In genomic region chr1:27152829-27153548, GRCh38 we compare ENCODE assay signal across 8 cellular contexts. TPM values are rescaled to one million over a fixed set of nuclear protein-coding genes. Genes with fewer than 3 reads are reported as not detected.
A peak's percentile ranks its signal among the peaks of the same experiment; 100 is the strongest.
DNase-seq lines count a peak whose midpoint lies in the region; ATAC-seq and TF ChIP-seq lines count a peak whose summit lies in the region.

No MANE protein-coding gene starts in this region.

- H3K9me3 Mint-ChIP-seq in natural killer cell treated with Interleukin-12 subunit alpha and Interleukin-12 subunit beta and Interleukin-15 and Interleukin-18, amount 100 ng/mL, for 72 hours: no peaks in the 10 kb centered on the region

- DNase-seq in AG10803 (ENCODE audit: low read depth) (no peak), NAMALWA (ENCODE audit: low spot score) (peak; percentile 23), dorsolateral prefrontal cortex (no peak), NCI-H2081 (lab: John Stamatoyannopoulos, UW) (no peak), NCI-H2171 treated with DMSO at 0.1 percent for 48 hours (lab: John Stamatoyannopoulos, UW) (no peak), COLO829 (ENCODE audit: low spot score) (no peak)
- DNase-seq in natural killer cell treated with Interleukin-12 subunit alpha and Interleukin-12 subunit beta and Interleukin-15 and Interleukin-18, amount 100 ng/mL, for 72 hours (ENCODE audit: low spot score): no peak

- no peaks in the 10 kb centered on the region for H3K36me3 Mint-ChIP-seq in natural killer cell treated with Interleukin-12 subunit alpha and Interleukin-12 subunit beta and Interleukin-15 and Interleukin-18, amount 100 ng/mL, for 72 hours

- peak overlapping the region; percentile 81 for H3K4me3 ChIP-seq in AG10803 (ENCODE audit: low read length)
- H3K4me3 ChIP-seq in dorsolateral prefrontal cortex: peak overlapping the region in 58 of 59 donors; percentile 1 to 91 (median 76)

- no peaks in the 10 kb centered on the region for H3K27me3 ChIP-seq in dorsolateral prefrontal cortex

- H3K4me1 Mint-ChIP-seq in natural killer cell treated with Interleukin-12 subunit alpha and Interleukin-12 subunit beta and Interleukin-15 and Interleukin-18, amount 100 ng/mL, for 72 hours (ENCODE audit: low read depth in 2 of 2): peaks cover 50 to 64% of the 10 kb centered on the region in 2 donors

- peak overlapping the region; percentile 99 for H3K4me3 Mint-ChIP-seq in natural killer cell treated with Interleukin-12 subunit alpha and Interleukin-12 subunit beta and Interleukin-15 and Interleukin-18, amount 100 ng/mL, for 72 hours

- TF ChIP-seq CTCF in AG10803 (conservative IDR thresholded peaks at IDR 0.05; ENCODE audit: low read length) (no peak), dorsolateral prefrontal cortex (IDR thresholded peaks at IDR 0.05 in 54 of 56, conservative IDR thresholded peaks at IDR 0.05 in 2 of 56; ENCODE audit: low read depth in 1 of 56, partially characterized antibody in 56 of 56) (no peak)

- H3K27me3 Mint-ChIP-seq in natural killer cell treated with Interleukin-12 subunit alpha and Interleukin-12 subunit beta and Interleukin-15 and Interleukin-18, amount 100 ng/mL, for 72 hours: no peaks in the 10 kb centered on the region

- peak overlapping the region; percentile 82 to 98 for H3K27ac Mint-ChIP-seq in natural killer cell treated with Interleukin-12 subunit alpha and Interleukin-12 subunit beta and Interleukin-15 and Interleukin-18, amount 100 ng/mL, for 72 hours

- intact Hi-C loops in dorsolateral prefrontal cortex (cut with DNase I): loop anchor here in 1 of 2 donors (5.0 kb wide), 1 partner anchor 41 kb away; no protein-coding TSS in a partner anchor

- no peak for ATAC-seq in natural killer cell treated with Interleukin-12 subunit alpha and Interleukin-12 subunit beta and Interleukin-15 and Interleukin-18, amount 100 ng/mL, for 72 hours
- no peak for ATAC-seq in HG03175 (IDR thresholded peaks at IDR 0.05; ENCODE audit: unreplicated experiment)

- H3K27ac ChIP-seq in dorsolateral prefrontal cortex: peak overlapping the region in 50 of 59 donors; percentile 6 to 97 (median 84)

RNA-seq across cellular contexts. Expression of gene SLC9A1, which starts 1.9 kb away (rescaled TPM):
- total RNA-seq in dorsolateral prefrontal cortex: 10 to 100 TPM; 16.2 to 58.9 (median 38.4) TPM
- total RNA-seq in natural killer cell treated with Interleukin-12 subunit alpha and Interleukin-12 subunit beta and Interleukin-15 and Interleukin-18, amount 100 ng/mL, for 72 hours: 10 to 100 TPM; 25.3 to 31.4 TPM
